Comparison of ENCODE assay signal across 10 cellular contexts in the genomic region with DNA sequence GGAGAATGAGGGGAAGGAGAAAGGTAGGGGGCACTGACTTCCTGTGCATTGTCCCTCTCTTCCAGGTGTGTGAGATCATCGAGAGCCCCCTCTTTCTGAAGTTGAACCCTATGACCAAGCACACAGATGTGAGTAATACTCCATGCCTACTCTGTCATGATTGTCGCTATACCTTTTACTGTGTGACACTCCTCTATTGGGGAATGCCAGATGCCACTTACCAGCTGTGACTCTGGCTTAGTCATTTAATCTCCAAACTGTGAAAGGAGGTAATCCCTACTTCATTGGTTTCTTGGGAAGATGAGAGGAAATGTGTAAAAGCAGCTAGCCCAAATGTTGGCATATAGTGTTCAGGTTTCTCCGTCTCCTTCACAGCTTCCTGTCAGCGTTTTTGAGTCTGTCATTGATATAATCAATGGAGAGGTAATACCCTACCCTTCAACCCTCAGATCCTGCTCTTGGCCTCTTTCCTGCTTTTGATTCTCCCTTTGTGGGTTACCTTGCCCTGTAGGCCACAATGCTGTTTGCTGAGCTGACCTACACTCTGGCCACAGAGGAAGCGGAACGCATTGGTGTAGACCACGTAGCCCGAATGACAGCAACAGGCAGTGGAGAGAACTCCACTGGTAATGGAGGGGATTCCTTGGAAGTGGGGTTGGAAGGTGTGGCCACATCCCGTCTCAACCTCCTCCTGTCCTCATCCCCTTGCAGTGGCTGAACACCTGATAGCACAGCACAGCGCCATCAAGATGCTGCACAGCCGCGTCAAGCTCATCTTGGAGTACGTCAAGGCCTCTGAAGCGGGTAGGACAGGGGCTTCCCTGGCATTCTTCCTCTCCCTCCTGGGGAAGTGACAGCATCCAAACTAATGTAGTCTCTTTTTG. TPM values are rescaled to one million over a fixed set of nuclear protein-coding genes. Genes with fewer than 3 reads are reported as not detected.
DNase-seq lines count a peak whose midpoint lies in the region; FAIRE-seq and TF ChIP-seq lines count a peak whose summit lies in the region.
"Had no signal": no experiment of that assay in that cellular context is flagged by ENCODE, and none has a peak within 500 bp of the region (broad histone marks: within the 10 kb centered on the region; RNA-seq: fewer than 3 reads in every experiment).

No MANE protein-coding gene starts in this region.

- peaks cover 45% of the 10 kb centered on the region for H4K20me1 ChIP-seq in astrocyte (ENCODE audit: insufficient read depth, low read length)
- peaks cover 32% of the 10 kb centered on the region for H4K20me1 ChIP-seq in neural progenitor cell (ENCODE audit: low read depth)

- peaks cover 26% of the 10 kb centered on the region for H3K36me3 Mint-ChIP-seq in astrocyte (ENCODE audit: low read depth, unreplicated experiment)
- peaks cover 35% of the 10 kb centered on the region for H3K36me3 Mint-ChIP-seq in neural progenitor cell

- peak overlapping the region; percentile 58 for H3K27ac Mint-ChIP-seq in astrocyte (ENCODE audit: unreplicated experiment)
- peak overlapping the region; percentile 46 for H3K27ac Mint-ChIP-seq in neural progenitor cell

- H3K9ac ChIP-seq in astrocyte (ENCODE audit: low read length) (peak overlapping the region; percentile 25), neural progenitor cell (no peak overlapping the region)

- H3K79me2 ChIP-seq in astrocyte (ENCODE audit: insufficient read depth, low read length) (peaks cover 68% of the 10 kb centered on the region), neural progenitor cell (ENCODE audit: low read depth) (peaks cover 26% of the 10 kb centered on the region)

- FAIRE-seq in astrocyte (lab: Jason Lieb, UNC): no peak

- peaks cover 81% of the 10 kb centered on the region for H3F3A ChIP-seq in neural progenitor cell (ENCODE audit: low read depth)

- H3K4me2 ChIP-seq in astrocyte (ENCODE audit: low read length) (peak overlapping the region; percentile 94), neural progenitor cell (no peak overlapping the region)

- no peak for TF ChIP-seq CTCF in astrocyte (IDR thresholded peaks at IDR 0.05; ENCODE audit: insufficient read depth, low read depth, low read length)
- TF ChIP-seq CTCF in neural progenitor cell (IDR thresholded peaks at IDR 0.05): no peak

- peak; percentile 67 for DNase-seq in DMS53 (lab: John Stamatoyannopoulos, UW)
- no peak for DNase-seq in DMS53 treated with DMSO at 0.1 percent for 48 hours (lab: John Stamatoyannopoulos, UW; ENCODE audit: unreplicated experiment)
- peak; percentile 65 for DNase-seq in NCI-H524 treated with DMSO at 0.1 percent for 48 hours (lab: John Stamatoyannopoulos, UW)
- no peak for DNase-seq in astrocyte (ENCODE audit: low read depth)
- no peak for DNase-seq in neural progenitor cell (ENCODE audit: low spot score)
- DNase-seq in LoVo (ENCODE audit: low spot score): no peak
- no peak for DNase-seq in NCI-H187 (lab: John Stamatoyannopoulos, UW)
- DNase-seq in AG08395 (ENCODE audit: low spot score): no peak
- DNase-seq: NCI-H1105 had no signal

- H3K9me3 ChIP-seq in astrocyte (ENCODE audit: insufficient read depth, low read depth, low read length) (no peaks in the 10 kb centered on the region), neural progenitor cell (ENCODE audit: low read depth) (no peaks in the 10 kb centered on the region)

- H3K27ac ChIP-seq in astrocyte (ENCODE audit: low read depth, low read length) (peak overlapping the region; percentile 43), neural progenitor cell (no peak overlapping the region)

- H3K9me3 Mint-ChIP-seq in astrocyte (ENCODE audit: unreplicated experiment) (no peaks in the 10 kb centered on the region), neural progenitor cell (no peaks in the 10 kb centered on the region)

- H3K4me1 Mint-ChIP-seq in astrocyte (ENCODE audit: low read depth, unreplicated experiment): peaks cover 11% of the 10 kb centered on the region
- H3K4me1 Mint-ChIP-seq in neural progenitor cell: peaks cover 23% of the 10 kb centered on the region

- H3K27me3 Mint-ChIP-seq in astrocyte (ENCODE audit: low read depth, unreplicated experiment) (no peaks in the 10 kb centered on the region), neural progenitor cell (ENCODE audit: insufficient read depth, low read depth) (peaks cover 11% of the 10 kb centered on the region)

- H3K4me3 Mint-ChIP-seq in astrocyte (ENCODE audit: unreplicated experiment): peak overlapping the region; percentile 95
- H3K4me3 Mint-ChIP-seq in neural progenitor cell: peak overlapping the region; percentile 80

- H3K4me1 ChIP-seq in astrocyte (ENCODE audit: insufficient read depth, low read length) (peaks cover 60% of the 10 kb centered on the region), neural progenitor cell (peaks cover 3% of the 10 kb centered on the region)

- H3K4me3 ChIP-seq in astrocyte (ENCODE audit: insufficient read depth, low read depth, low read length): no peak overlapping the region
- H3K4me3 ChIP-seq in neural progenitor cell: no peak overlapping the region
- H3K4me3 ChIP-seq: lung had no signal

- peaks cover 52% of the 10 kb centered on the region for H3K36me3 ChIP-seq in astrocyte (ENCODE audit: insufficient read depth, low read length)
- peaks cover 6% of the 10 kb centered on the region for H3K36me3 ChIP-seq in neural progenitor cell

- H2AFZ ChIP-seq in astrocyte (ENCODE audit: low read depth, low read length): no peak overlapping the region
- no peak overlapping the region for H2AFZ ChIP-seq in neural progenitor cell (replicated peaks)

- H3K27me3 ChIP-seq in astrocyte (ENCODE audit: insufficient read depth, low read length): no peaks in the 10 kb centered on the region
- H3K27me3 ChIP-seq in neural progenitor cell: no peaks in the 10 kb centered on the region

RNA-seq across cellular contexts. Expression of a gene that starts 2.0 kb away (rescaled TPM):
- 87.9 and 95.3 TPM in 2 replicates for total RNA-seq in astrocyte
- 42.2 and 63.9 TPM in 2 replicates for total RNA-seq in neural progenitor cell (ENCODE audit: low replicate concordance)

RNA-seq across cellular contexts. Expression of a gene that starts 9.2 kb away (rescaled TPM):
- total RNA-seq in astrocyte: 24.0 TPM in 2 replicates
- 56.0 and 73.6 TPM in 2 replicates for total RNA-seq in neural progenitor cell (ENCODE audit: low replicate concordance)

RNA-seq across cellular contexts. Expression of a gene that starts 10.4 kb away (rescaled TPM):
- total RNA-seq in astrocyte (39.7 and 55.2 TPM in 2 replicates), neural progenitor cell (ENCODE audit: low replicate concordance) (206 and 297 TPM in 2 replicates)

RNA-seq across cellular contexts. Expression of a gene that starts 10.7 kb away (rescaled TPM):
- 14.7 and 15.5 TPM in 2 replicates for total RNA-seq in astrocyte
- total RNA-seq in neural progenitor cell (ENCODE audit: low replicate concordance): 15.3 and 15.4 TPM in 2 replicates

RNA-seq across cellular contexts. Expression of a gene that starts 28.4 kb away (rescaled TPM):
- total RNA-seq in astrocyte: 35.7 and 47.0 TPM in 2 replicates
- 66.1 and 88.3 TPM in 2 replicates for total RNA-seq in neural progenitor cell (ENCODE audit: low replicate concordance)

Comparison
In these comparisons a context has a peak if more than half of its experiments do, and no peak if none do; other contexts are left out.
1. DNase-seq: peak in DMS53 (single experiment) and NCI-H524 treated with DMSO at 0.1 percent for 48 hours (single experiment); none in DMS53 treated with DMSO at 0.1 percent for 48 hours (single experiment), astrocyte (single experiment), neural progenitor cell (single experiment), LoVo (single experiment), NCI-H187 (0 of 2) and AG08395 (single experiment).